ENCODE assay signal across 19 cellular contexts in the genomic region with DNA sequence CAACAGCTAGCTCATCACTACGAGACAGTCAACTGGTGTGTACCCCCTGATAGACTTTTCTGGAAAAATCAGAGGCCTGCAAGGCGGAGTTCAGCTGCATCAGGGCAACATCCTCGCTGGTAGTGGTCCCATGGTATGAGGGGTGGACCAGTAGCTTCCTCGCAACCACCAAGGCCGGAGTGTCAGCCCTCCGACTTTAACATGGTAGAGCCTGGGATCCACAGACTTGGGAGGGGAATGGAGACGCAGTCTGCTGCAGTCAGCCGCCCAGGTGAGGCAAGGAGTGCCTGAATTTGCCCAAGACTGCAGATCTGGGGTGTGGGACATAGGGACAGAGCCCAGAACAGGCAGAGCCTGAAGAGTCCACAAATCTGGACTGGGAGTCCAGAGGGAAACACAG. TPM values are rescaled to one million over a fixed set of nuclear protein-coding genes. Genes with fewer than 3 reads are reported as not detected.
"Had no signal": no experiment of that assay in that cellular context is flagged by ENCODE, and none has a peak within 500 bp of the region (broad histone marks: within the 10 kb centered on the region; RNA-seq: fewer than 3 reads in every experiment).

No MANE protein-coding gene starts in this region.

- H3K36me3 Mint-ChIP-seq: WTC11 had no signal

- ATAC-seq: esophagus mucosa; heart right ventricle; stimulated activated naive CD8-positive, alpha-beta T cell treated with anti-CD3 and anti-CD28 coated beads, Interleukin-15, amount 100 ng/mL, for 72 hours; WTC11 had no signal

- H3K4me3 Mint-ChIP-seq: nephron progenitor cell, WTC11 had no signal

- H3K27ac ChIP-seq: prostate gland, right atrium auricular region, suprapubic skin had no signal

- H3K27ac Mint-ChIP-seq: nephron progenitor cell, WTC11 had no signal

- H3K9me3 ChIP-seq: prostate gland, right atrium auricular region, suprapubic skin had no signal

- DNase-seq: activated CD4-positive, alpha-beta T cell treated with anti-CD3 and anti-CD28 coated beads for 48 hours; aorta; cerebellar nuclear complex; cortex of kidney; heart right ventricle; kidney glomerular epithelial cell; mesendoderm; nephron progenitor cell; occipital lobe; stimulated activated naive CD8-positive, alpha-beta T cell treated with anti-CD3 and anti-CD28 coated beads, Interleukin-15, amount 100 ng/mL, for 72 hours; SW 1271; trophoblast cell had no signal

- H3K27me3 Mint-ChIP-seq: stimulated activated naive CD8-positive, alpha-beta T cell treated with anti-CD3 and anti-CD28 coated beads, Interleukin-15, amount 100 ng/mL, for 72 hours had no signal

- H3K27me3 ChIP-seq: right atrium auricular region had no signal

- H3K4me3 ChIP-seq: heart right ventricle, prostate gland, right atrium auricular region, suprapubic skin had no signal

- H3K9me3 Mint-ChIP-seq: nephron progenitor cell had no signal

- H3K36me3 ChIP-seq: heart right ventricle, prostate gland, right atrium auricular region, suprapubic skin had no signal

- H3K4me1 Mint-ChIP-seq: nephron progenitor cell had no signal

- H3K4me1 ChIP-seq: prostate gland had no signal

RNA-seq across cellular contexts. Expression of a gene that starts 13.4 kb away (rescaled TPM):
- total RNA-seq: WTC11 had no signal

RNA-seq across cellular contexts. Expression of a gene that starts 14.4 kb away (rescaled TPM):
- total RNA-seq: aorta, occipital lobe, right atrium auricular region, skeletal muscle tissue had no signal
- polyA plus RNA-seq: heart right ventricle had no signal

RNA-seq across cellular contexts. Expression of a gene that starts 26.5 kb away (rescaled TPM):
- total RNA-seq: aorta, occipital lobe, right atrium auricular region, skeletal muscle tissue had no signal
- polyA plus RNA-seq: aorta, heart right ventricle had no signal

RNA-seq across cellular contexts. Expression of a gene that starts 45.3 kb away (rescaled TPM):
- total RNA-seq: aorta, esophagus mucosa, heart right ventricle, liver, occipital lobe, prostate gland, right atrium auricular region, skeletal muscle tissue, suprapubic skin, WTC11 had no signal
- polyA plus RNA-seq: aorta, heart right ventricle, liver had no signal
